Comparison of ENCODE assay signal across 10 cellular contexts in genomic region chr7:134826105-134826504, GRCh38. TPM values are rescaled to one million over a fixed set of nuclear protein-coding genes. Genes with fewer than 3 reads are reported as not detected.
A peak's percentile ranks its signal among the peaks of the same experiment; 100 is the strongest.
DNase-seq lines count a peak whose midpoint lies in the region; ATAC-seq and TF ChIP-seq lines count a peak whose summit lies in the region.
"Had no signal": no experiment of that assay in that cellular context is flagged by ENCODE, and none has a peak within 500 bp of the region (broad histone marks: within the 10 kb centered on the region; RNA-seq: fewer than 3 reads in every experiment).

No MANE protein-coding gene starts in this region.

- H3K36me3 ChIP-seq in IMR-90 (ENCODE audit: control insufficient read depth, insufficient read depth, low read length) (peaks cover 4% of the 10 kb centered on the region), esophagus muscularis mucosa (peaks cover 0 to 4% (median 0%) of the 10 kb centered on the region in 4 donors), muscle layer of colon (ENCODE audit: insufficient read depth, low read length) (no peaks in the 10 kb centered on the region), transverse colon (no peaks in the 10 kb centered on the region)

- TF ChIP-seq EP300 in esophagus muscularis mucosa (IDR thresholded peaks at IDR 0.05): no peak
- TF ChIP-seq EP300 in transverse colon (IDR thresholded peaks at IDR 0.05; ENCODE audit: low read depth): no peak

- peak overlapping the region in 1 of 2 experiments; percentile 6; a peak in 2 of 4 replicates for H4K8ac ChIP-seq in IMR-90 (ENCODE audit: low read depth in 2 of 2, low read length in 2 of 2)

- in situ Hi-C loops in IMR-90 (cut with MboI; ENCODE audit: low sequenced_read_pairs): no loop called here
- in situ Hi-C loops in transverse colon (cut with MboI; ENCODE audit: low pct_ligation_motif_present in 1 of 4, low pct_unique_long_range_greater_than_20kb in 1 of 4, low sequenced_read_pairs in 3 of 4): no loop called here

- no CpG with 5 or more reads among the region's 4 CpGs for WGBS in IMR-90 (ENCODE audit: extremely low coverage in 2 of 2, insufficient read length in 1 of 2), 2 experiments
- WGBS in esophagus muscularis mucosa: 54% methylated on average over 4 of the region's 4 CpGs
- WGBS in transverse colon (ENCODE audit: low coverage in 1 of 2), 2 donors: 46 to 50% methylated on average over 4 of the region's 4 CpGs

- no peak overlapping the region; the same call in 1 of the 2 replicates for H3K4me2 ChIP-seq in IMR-90 (ENCODE audit: low read depth, low read length)

- H3K27me3 ChIP-seq in IMR-90 (ENCODE audit: control insufficient read depth, insufficient read depth, low read length) (no peaks in the 10 kb centered on the region), esophagus muscularis mucosa (no peaks in the 10 kb centered on the region), muscle layer of colon (ENCODE audit: control insufficient read depth in 1 of 2, insufficient read depth in 2 of 2, low read length in 2 of 2) (no peaks in the 10 kb centered on the region), transverse colon (no peaks in the 10 kb centered on the region)

- H3K9me3 ChIP-seq in IMR-90 (ENCODE audit: control insufficient read depth, insufficient read depth, low read length): no peaks in the 10 kb centered on the region
- no peaks in the 10 kb centered on the region for H3K9me3 ChIP-seq in esophagus muscularis mucosa
- H3K9me3 ChIP-seq in muscle layer of colon (ENCODE audit: low read length): no peaks in the 10 kb centered on the region
- no peaks in the 10 kb centered on the region for H3K9me3 ChIP-seq in transverse colon

- H2BK20ac ChIP-seq in IMR-90 (ENCODE audit: low read depth, low read length): 0 out of 2 replicates have a peak overlapping the region, but pooled peaks have one; percentile 27

- TF ChIP-seq CTCF in IMR-90 (conservative IDR thresholded peaks at IDR 0.05; ENCODE audit: low read depth, low read length): no peak
- no peak for TF ChIP-seq CTCF in esophagus muscularis mucosa (IDR thresholded peaks at IDR 0.05)
- no peak for TF ChIP-seq CTCF in transverse colon (IDR thresholded peaks at IDR 0.05)

- ATAC-seq in IMR-90 (ENCODE audit: low read depth) (peak; percentile 25; the same call in 1 of the 2 replicates), GM18511 (IDR thresholded peaks at IDR 0.05; ENCODE audit: unreplicated experiment) (no peak), HG03095 (IDR thresholded peaks at IDR 0.05; ENCODE audit: unreplicated experiment) (no peak)

- no peak overlapping the region for H3K27ac ChIP-seq in IMR-90 (ENCODE audit: insufficient read depth, low read length)
- H3K27ac ChIP-seq in esophagus muscularis mucosa (replicated peaks in 1 of 4): peak overlapping the region; percentile 82 to 87 (median 83)
- peak overlapping the region; percentile 43 for H3K27ac ChIP-seq in muscle layer of colon (ENCODE audit: low read depth, low read length)
- H3K27ac ChIP-seq in transverse colon: peak overlapping the region; percentile 73 to 85 (median 82)

- peak overlapping the region; percentile 38; the same call in 1 of the 2 replicates for H2AK5ac ChIP-seq in IMR-90 (ENCODE audit: low read depth, low read length)

- peak overlapping the region; percentile 69; the same call in 1 of the 2 replicates for H3K18ac ChIP-seq in IMR-90 (ENCODE audit: low read depth, low read length)

- H3K79me1 ChIP-seq in IMR-90 (ENCODE audit: low read depth in 1 of 2, low read length in 2 of 2): peaks cover 12 to 67% of the 10 kb centered on the region in 2 experiments; a peak in 3 of 4 replicates

- H3K4ac ChIP-seq in IMR-90 (ENCODE audit: low read depth, low read length): peak overlapping the region; percentile 42; the same call in 1 of the 2 replicates

- CTCF ChIA-PET in IMR-90 (lab: Yijun Ruan, JAX): no interaction called here

- no TSS peak for BruUV-seq in IMR-90 (replicated peaks; lab: Mats Ljungman, UMichigan)

- H4K5ac ChIP-seq in IMR-90 (ENCODE audit: low read depth, low read length): no peak overlapping the region

- TF ChIP-seq POLR2A in IMR-90 (IDR thresholded peaks at IDR 0.05; ENCODE audit: low read depth, low read length) (no peak), esophagus muscularis mucosa (IDR thresholded peaks at IDR 0.05; ENCODE audit: low read depth) (no peak), transverse colon (IDR thresholded peaks at IDR 0.05) (no peak)

- DNase-seq in IMR-90 (peak; percentile 91), esophagus muscularis mucosa (ENCODE audit: extremely low spot score) (no peak), transverse colon (no peak), C1 segment of cervical spinal cord (lab: John Stamatoyannopoulos, UW) (no peak), islet precursor cell (no peak)
- DNase-seq: NCI-H1092, NCI-H69 had no signal

- no peak overlapping the region for H3K4me3 ChIP-seq in IMR-90 (ENCODE audit: insufficient read depth, low read depth, low read length)
- no peak overlapping the region for H3K4me3 ChIP-seq in esophagus muscularis mucosa
- no peak overlapping the region for H3K4me3 ChIP-seq in muscle layer of colon (ENCODE audit: low read depth in 1 of 2, low read length in 2 of 2)
- H3K4me3 ChIP-seq in transverse colon: no peak overlapping the region

- H3K23ac ChIP-seq in IMR-90 (ENCODE audit: low read depth, low read length): peak overlapping the region; percentile 4; the same call in 1 of the 2 replicates

- peak overlapping the region; percentile 60 for H2BK5ac ChIP-seq in IMR-90 (ENCODE audit: low read depth, low read length, poor library complexity, severe bottlenecking)

- TF ChIP-seq RAD21 in IMR-90 (IDR thresholded peaks at IDR 0.05; ENCODE audit: low read length): no peak

- H3K9me1 ChIP-seq in IMR-90 (ENCODE audit: insufficient read depth, low read length): peaks cover 22% of the 10 kb centered on the region

- intact Hi-C loops in IMR-90 (cut with micrococcal nuclease): loop anchor here (2.0 to 5.0 kb wide), 3 partner anchors 39 to 134 kb away; no protein-coding TSS in a partner anchor
- intact Hi-C loops in esophagus muscularis mucosa (cut with DNase I): no loop called here
- intact Hi-C loops in transverse colon (cut with DNase I; ENCODE audit: low total_unique reads): no loop called here

- H3K9ac ChIP-seq in IMR-90 (ENCODE audit: low read depth, low read length) (no peak overlapping the region), muscle layer of colon (ENCODE audit: low read length) (no peak overlapping the region)

- H4K20me1 ChIP-seq in IMR-90 (ENCODE audit: insufficient read depth, low read length): peaks cover 85% of the 10 kb centered on the region

- H4K91ac ChIP-seq in IMR-90 (ENCODE audit: insufficient read depth, low read depth, low read length): no peak overlapping the region

- no peak overlapping the region for H3K14ac ChIP-seq in IMR-90 (replicated peaks; ENCODE audit: low read depth, low read length)

- no peak overlapping the region for H2AK9ac ChIP-seq in IMR-90 (replicated peaks; ENCODE audit: low read depth, low read length, poor library complexity)

- no peak overlapping the region for H2AFZ ChIP-seq in IMR-90 (replicated peaks; ENCODE audit: low read length, poor library complexity)

- no peak overlapping the region for H2BK120ac ChIP-seq in IMR-90 (ENCODE audit: low read depth, low read length)

- H2BK15ac ChIP-seq in IMR-90 (ENCODE audit: low read depth, low read length): no peak overlapping the region

- H3K4me1 ChIP-seq in IMR-90 (ENCODE audit: control insufficient read depth, insufficient read depth, low read length): peaks cover 27% of the 10 kb centered on the region
- H3K4me1 ChIP-seq in esophagus muscularis mucosa: peaks cover 47 to 96% (median 88%) of the 10 kb centered on the region in 4 donors
- peaks cover 70% of the 10 kb centered on the region for H3K4me1 ChIP-seq in muscle layer of colon (ENCODE audit: insufficient read depth, low read length)
- peaks cover 3 to 26% (median 14%) of the 10 kb centered on the region in 4 donors for H3K4me1 ChIP-seq in transverse colon

- POLR2A ChIA-PET in IMR-90 (lab: Charles Lee; ENCODE audit: unreplicated experiment): no interaction called here

- dilution Hi-C loops in IMR-90 (cut with HindIII; ENCODE audit: low sequenced_read_pairs, unreplicated experiment): no loop called here

- no peak overlapping the region for H3K56ac ChIP-seq in IMR-90 (ENCODE audit: extremely low read depth, insufficient read depth, low read length)

TF ChIP-seq in IMR-90, 13 proteins besides CTCF, POLR2A, EP300 and RAD21:
- peak; percentile 51 for TF ChIP-seq MAFK (IDR thresholded peaks at IDR 0.05; ENCODE audit: low read depth, low read length)
- peak; percentile 69; the same call in 1 of the 2 replicates for TF ChIP-seq BHLHE40 (IDR thresholded peaks at IDR 0.05; ENCODE audit: low read depth, low read length)
- 0 out of 2 replicates have a peak, but pooled peaks have one; percentile 11 for TF ChIP-seq FOS (IDR thresholded peaks at IDR 0.05; ENCODE audit: low read depth, low read length)
- no peak for TF ChIP-seq CEBPB (IDR thresholded peaks at IDR 0.05; ENCODE audit: low read depth, low read length)

RNA-seq across cellular contexts. Expression of gene CALD1, which starts 46.7 kb away (rescaled TPM):
- total RNA-seq in IMR-90 (2012; rRNA removed) (487 and 532 TPM in 2 replicates), esophagus muscularis mucosa (1,000 to 10,000 TPM; 2,057 to 3,140 (median 2,687) TPM), transverse colon (100 to 1,000 TPM; 162 to 401 (median 226) TPM)
- 375 and 382 TPM in 2 replicates for polyA plus RNA-seq in IMR-90 (2012; rRNA removed)
- polyA plus RNA-seq in IMR-90 (2012; cell fraction: cytosol; rRNA removed): 140 and 308 TPM in 2 replicates
- polyA plus RNA-seq in IMR-90 (2012; cell fraction: nucleus; rRNA removed; ENCODE audit: low replicate concordance): 114 and 384 TPM in 2 replicates
